ENCODE assay signal across 8 cellular contexts in genomic region chr9:129080312-129080607, GRCh38. TPM values are rescaled to one million over a fixed set of nuclear protein-coding genes. Genes with fewer than 3 reads are reported as not detected.
A peak's percentile ranks its signal among the peaks of the same experiment; 100 is the strongest.
DNase-seq lines count a peak whose midpoint lies in the region; ATAC-seq and TF ChIP-seq lines count a peak whose summit lies in the region.

No MANE protein-coding gene starts in this region.

- H3K9me2 ChIP-seq in Karpas-422 (replicated peaks; ENCODE audit: insufficient read depth, low read length): no peaks in the 10 kb centered on the region

- DNase-seq in CD4-positive, alpha-beta T cell: no peak
- no peak for DNase-seq in Karpas-422
- DNase-seq in dorsolateral prefrontal cortex: no peak
- no peak for DNase-seq in neural progenitor cell (ENCODE audit: low spot score)
- DNase-seq in NCI-H1694 treated with DMSO at 0.1 percent for 48 hours (lab: John Stamatoyannopoulos, UW): no peak
- DNase-seq in caudate nucleus (lab: John Stamatoyannopoulos, UW): no peak

- no peak overlapping the region for H3K27ac ChIP-seq in CD4-positive, alpha-beta T cell (ENCODE audit: low read depth, low read length)
- H3K27ac ChIP-seq in Karpas-422 (ENCODE audit: low read length) (no peak overlapping the region), dorsolateral prefrontal cortex (peak overlapping the region in 23 of 59 donors; percentile 7 to 97 (median 69)), neural progenitor cell (no peak overlapping the region), caudate nucleus (ENCODE audit: low read depth, low read length) (no peak overlapping the region)

- CTCF ChIA-PET in CD4-positive, alpha-beta T cell (lab: Charles Lee): interaction anchor here (1.6 kb wide), 1 partner anchor 51 kb away, joined by 4 read pairs; no protein-coding TSS in a partner anchor

- intact Hi-C loops in CD4-positive, alpha-beta T cell (cut with DNase I, micrococcal nuclease): loop anchor here (2.0 kb wide), 3 partner anchors 31 to 51 kb away; partner anchors contain the start of genes CRAT (in 1 of the 2), MIGA2 (in 1 of the 2), PTPA (in 1 of the 2) and SH3GLB2 (in 1 of the 2)
- intact Hi-C loops in dorsolateral prefrontal cortex (cut with DNase I): loop anchor here (5.0 kb wide), 2 partner anchors 43 to 133 kb away; partner anchors contain the start of genes DOLK (in 1 of the 2), MIGA2 (in 1 of the 2) and NUP188 (in 1 of the 2)

- H3F3A ChIP-seq in neural progenitor cell (ENCODE audit: low read depth): no peaks in the 10 kb centered on the region

- H3K36me3 ChIP-seq in Karpas-422 (ENCODE audit: insufficient read depth, low read length): no peaks in the 10 kb centered on the region
- H3K36me3 ChIP-seq in neural progenitor cell: no peaks in the 10 kb centered on the region

- no peak for ATAC-seq in CD4-positive, alpha-beta T cell (ENCODE audit: poor library complexity)
- no peak for ATAC-seq in GM19455 (IDR thresholded peaks at IDR 0.05; ENCODE audit: unreplicated experiment)
- no peak for ATAC-seq in HG03354 (IDR thresholded peaks at IDR 0.05; ENCODE audit: poor library complexity, severe bottlenecking, unreplicated experiment)

- H3K79me2 ChIP-seq in Karpas-422 (ENCODE audit: low read length) (peaks cover 31% of the 10 kb centered on the region), neural progenitor cell (ENCODE audit: low read depth) (peaks cover 47% of the 10 kb centered on the region)

- peak overlapping the region; percentile 81 for H3K27ac Mint-ChIP-seq in CD4-positive, alpha-beta T cell
- H3K27ac Mint-ChIP-seq in neural progenitor cell: no peak overlapping the region

- no peak for TF ChIP-seq CTCF in CD4-positive, alpha-beta T cell (IDR thresholded peaks at IDR 0.05)
- no peak for TF ChIP-seq CTCF in dorsolateral prefrontal cortex (IDR thresholded peaks at IDR 0.05 in 54 of 56, conservative IDR thresholded peaks at IDR 0.05 in 2 of 56; ENCODE audit: low read depth in 1 of 56, partially characterized antibody in 56 of 56)
- no peak for TF ChIP-seq CTCF in neural progenitor cell (IDR thresholded peaks at IDR 0.05)

- H3K9me3 ChIP-seq in CD4-positive, alpha-beta T cell (ENCODE audit: control insufficient read depth, low read length): no peaks in the 10 kb centered on the region
- H3K9me3 ChIP-seq in Karpas-422 (ENCODE audit: low read length) (no peaks in the 10 kb centered on the region), neural progenitor cell (ENCODE audit: low read depth) (no peaks in the 10 kb centered on the region)

- POLR2A ChIA-PET in CD4-positive, alpha-beta T cell (lab: Charles Lee): interaction anchor here (0.6 to 2.4 kb wide), 13 partner anchors 8 to 544 kb away, joined by 3 to 25 read pairs (median 3); partner anchors contain the start of genes CRAT, ENDOG, MIGA2 and PTPA

- H3K4me2 ChIP-seq in Karpas-422 (ENCODE audit: low read depth, low read length, poor library complexity, severe bottlenecking) (peak overlapping the region; percentile 97), neural progenitor cell (peak overlapping the region; percentile 82)

- H4K20me1 ChIP-seq in Karpas-422 (ENCODE audit: insufficient read depth, low read depth, low read length): 0 out of 2 replicates have a peak, but pooled peaks cover 9% of the 10 kb centered on the region
- peaks cover 10% of the 10 kb centered on the region for H4K20me1 ChIP-seq in neural progenitor cell (ENCODE audit: low read depth)

- H3K4me3 Mint-ChIP-seq in CD4-positive, alpha-beta T cell: peak overlapping the region; percentile 96
- H3K4me3 Mint-ChIP-seq in neural progenitor cell: peak overlapping the region; percentile 91

- H3K27me3 Mint-ChIP-seq in CD4-positive, alpha-beta T cell: no peaks in the 10 kb centered on the region
- H3K27me3 Mint-ChIP-seq in neural progenitor cell (ENCODE audit: insufficient read depth, low read depth): peaks cover 5% of the 10 kb centered on the region

- H3K36me3 Mint-ChIP-seq in CD4-positive, alpha-beta T cell (ENCODE audit: low read depth): no peaks in the 10 kb centered on the region
- peaks cover 3% of the 10 kb centered on the region for H3K36me3 Mint-ChIP-seq in neural progenitor cell

- H3K9me3 Mint-ChIP-seq in CD4-positive, alpha-beta T cell: no peaks in the 10 kb centered on the region
- H3K9me3 Mint-ChIP-seq in neural progenitor cell: no peaks in the 10 kb centered on the region

- H3K4me1 ChIP-seq in Karpas-422 (ENCODE audit: low read length) (peaks cover 21% of the 10 kb centered on the region), neural progenitor cell (peaks cover 8% of the 10 kb centered on the region)

- no peaks in the 10 kb centered on the region for H3K27me3 ChIP-seq in CD4-positive, alpha-beta T cell (ENCODE audit: control insufficient read depth, insufficient read depth, low read length)
- H3K27me3 ChIP-seq in Karpas-422 (ENCODE audit: low read length): no peaks in the 10 kb centered on the region
- H3K27me3 ChIP-seq in dorsolateral prefrontal cortex: no peaks in the 10 kb centered on the region
- no peaks in the 10 kb centered on the region for H3K27me3 ChIP-seq in neural progenitor cell

- peak overlapping the region; percentile 83 for H3K4me3 ChIP-seq in Karpas-422 (ENCODE audit: low read length)
- peak overlapping the region; percentile 63 to 100 (median 86) for H3K4me3 ChIP-seq in dorsolateral prefrontal cortex
- peak overlapping the region; percentile 84 for H3K4me3 ChIP-seq in neural progenitor cell

- peaks cover 29% of the 10 kb centered on the region for H3K4me1 Mint-ChIP-seq in CD4-positive, alpha-beta T cell (ENCODE audit: low read depth)
- peaks cover 18% of the 10 kb centered on the region for H3K4me1 Mint-ChIP-seq in neural progenitor cell

- H3K9ac ChIP-seq in Karpas-422 (ENCODE audit: low read length) (peak overlapping the region; percentile 75), neural progenitor cell (peak overlapping the region; percentile 10)

- H2AFZ ChIP-seq in Karpas-422 (ENCODE audit: low read length) (peak overlapping the region; percentile 87), neural progenitor cell (replicated peaks) (peak overlapping the region; percentile 12)

RNA-seq across cellular contexts. Expression of gene DOLPP1, which starts 0.7 kb away (rescaled TPM):
- total RNA-seq in CD4-positive, alpha-beta T cell: 1 to 10 TPM; 2.7 to 3.6 TPM
- total RNA-seq in Karpas-422 (2014; rRNA removed; shearing (Covaris generic); ENCODE audit: low replicate concordance): 6.7 and 9.1 TPM in 2 replicates
- total RNA-seq in dorsolateral prefrontal cortex (10 to 100 TPM in 118 of 120 experiments, 1 to 10 TPM in 2; 9.9 to 26.6 (median 16.5) TPM), neural progenitor cell (ENCODE audit: low replicate concordance) (25.1 and 39.0 TPM in 2 replicates)

RNA-seq across cellular contexts. Expression of gene CRAT, which starts 30.3 kb away (rescaled TPM):
- total RNA-seq in CD4-positive, alpha-beta T cell: 1 to 10 TPM; 7.1 to 9.4 TPM
- not detected in 2 replicates for total RNA-seq in Karpas-422 (2014; rRNA removed; shearing (Covaris generic); ENCODE audit: low replicate concordance)
- total RNA-seq in dorsolateral prefrontal cortex: 10 to 100 TPM; 32.6 to 71.0 (median 47.5) TPM
- total RNA-seq in neural progenitor cell (ENCODE audit: low replicate concordance): 10.1 and 19.3 TPM in 2 replicates

RNA-seq across cellular contexts. Expression of gene PTPA, which starts 31.0 kb away (rescaled TPM):
- total RNA-seq in CD4-positive, alpha-beta T cell: 10 to 100 TPM; 21.6 to 23.3 TPM
- 62.7 and 98.6 TPM in 2 replicates for total RNA-seq in Karpas-422 (2014; rRNA removed; shearing (Covaris generic); ENCODE audit: low replicate concordance)
- total RNA-seq in dorsolateral prefrontal cortex: 100 to 1,000 TPM; 149 to 296 (median 203) TPM
- 82.4 and 133 TPM in 2 replicates for total RNA-seq in neural progenitor cell (ENCODE audit: low replicate concordance)

RNA-seq across cellular contexts. Expression of gene MIGA2, which starts 43.8 kb away (rescaled TPM):
- 10 to 100 TPM; 53.2 to 56.9 TPM for total RNA-seq in CD4-positive, alpha-beta T cell
- 10.2 and 26.4 TPM in 2 replicates for total RNA-seq in Karpas-422 (2014; rRNA removed; shearing (Covaris generic); ENCODE audit: low replicate concordance)
- total RNA-seq in dorsolateral prefrontal cortex (10 to 100 TPM; 33.8 to 76.4 (median 47.9) TPM), neural progenitor cell (ENCODE audit: low replicate concordance) (10.8 and 39.1 TPM in 2 replicates)

RNA-seq across cellular contexts. Expression of gene SH3GLB2, which starts 52.1 kb away (rescaled TPM):
- total RNA-seq in CD4-positive, alpha-beta T cell: 10 to 100 TPM; 65.6 to 69.1 TPM
- 42.1 and 76.3 TPM in 2 replicates for total RNA-seq in Karpas-422 (2014; rRNA removed; shearing (Covaris generic); ENCODE audit: low replicate concordance)
- total RNA-seq in dorsolateral prefrontal cortex: 100 to 1,000 TPM; 128 to 337 (median 194) TPM
- total RNA-seq in neural progenitor cell (ENCODE audit: low replicate concordance): 45.7 and 98.8 TPM in 2 replicates
